In the genomic region with DNA sequence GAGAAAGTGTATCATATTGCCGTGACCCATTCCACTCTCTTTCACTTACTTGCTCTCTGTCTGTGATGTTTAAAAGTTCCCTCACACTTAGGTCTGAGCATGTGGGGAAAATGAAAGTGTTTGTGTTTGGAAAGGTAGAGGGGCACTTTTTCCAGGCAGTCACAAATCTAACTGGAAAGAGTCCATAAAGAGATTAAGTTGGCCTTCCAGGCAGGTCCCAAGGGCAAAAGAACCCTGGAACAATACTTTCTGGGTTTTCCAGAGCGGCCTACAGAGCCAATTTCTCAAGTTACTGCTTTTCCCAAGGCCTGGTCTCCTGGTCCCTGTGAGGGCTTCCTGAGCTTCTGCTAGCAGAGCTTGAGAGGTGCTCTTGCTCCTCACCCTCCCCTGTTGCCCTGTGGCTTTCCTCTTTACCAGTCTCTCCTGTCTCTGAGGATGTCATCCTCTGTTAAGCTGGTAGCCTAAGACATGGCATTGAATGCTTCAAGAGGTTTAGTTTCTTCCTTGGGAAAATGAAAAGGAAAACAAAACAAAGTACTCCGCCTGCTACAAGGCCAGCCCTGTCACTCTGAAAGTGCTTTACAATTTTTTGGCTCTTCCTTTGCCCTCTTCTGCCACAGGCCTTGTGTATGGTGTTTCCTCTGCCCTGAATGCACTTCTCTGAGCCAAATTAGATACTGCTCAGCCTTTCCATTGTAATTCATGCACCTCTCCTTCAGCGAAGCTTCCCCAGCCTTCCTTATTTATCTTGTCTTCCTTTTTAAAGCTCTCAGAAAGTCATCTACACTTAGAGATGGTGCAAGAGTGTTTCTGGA, we compare ENCODE assay signal across 10 cellular contexts. TPM values are rescaled to one million over a fixed set of nuclear protein-coding genes. Genes with fewer than 3 reads are reported as not detected.
DNase-seq lines count a peak whose midpoint lies in the region; ATAC-seq and TF ChIP-seq lines count a peak whose summit lies in the region.
"Had no signal": no experiment of that assay in that cellular context is flagged by ENCODE, and none has a peak within 500 bp of the region (broad histone marks: within the 10 kb centered on the region; RNA-seq: fewer than 3 reads in every experiment).

No MANE protein-coding gene starts in this region.

- no peak overlapping the region for H2BK12ac ChIP-seq in H9 (ENCODE audit: insufficient read length, low read depth, low read length)

- H3K36me3 ChIP-seq in A673 (ENCODE audit: insufficient read depth, low read length, poor library complexity, severe bottlenecking) (peaks cover 6% of the 10 kb centered on the region), breast epithelium (no peaks in the 10 kb centered on the region)

- no peak overlapping the region for H3K14ac ChIP-seq in H9 (ENCODE audit: insufficient read depth, low read length)

- H3K4me3 Mint-ChIP-seq in H9, result no peak overlapping the region
- H3K4me3 Mint-ChIP-seq in naive thymus-derived CD8-positive, alpha-beta T cell, result peak overlapping the region; percentile 2 to 65 (median 42)

- H3K27ac Mint-ChIP-seq in H9, result peak overlapping the region in 2 of 3 experiments; percentile 0 to 46; a peak in 3 of 7 replicates
- peak overlapping the region; percentile 14 to 95 (median 78) for H3K27ac Mint-ChIP-seq in naive thymus-derived CD8-positive, alpha-beta T cell

- no CpG with 5 or more reads among the region's 4 CpGs for WGBS in H9 (ENCODE audit: extremely low coverage, insufficient read length, low lambda C conversion rate)

- H3K27ac ChIP-seq in A673 (ENCODE audit: low read depth, low read length, poor library complexity, severe bottlenecking), result peak overlapping the region; percentile 78
- H3K27ac ChIP-seq in H9 (ENCODE audit: insufficient read length, low read depth, low read length), result no peak overlapping the region
- peak overlapping the region; percentile 72 to 74 for H3K27ac ChIP-seq in breast epithelium
- H3K27ac ChIP-seq in dorsolateral prefrontal cortex, result peak overlapping the region in 5 of 59 donors; percentile 10 to 66 (median 48)

- H2BK120ac ChIP-seq in H9 (ENCODE audit: low read depth, low read length, poor library complexity, severe bottlenecking), result no peak overlapping the region

- no peak overlapping the region for H2AK5ac ChIP-seq in H9 (ENCODE audit: insufficient read length, low read length)

- H3K4me3 ChIP-seq in A673 (ENCODE audit: low read depth, low read length, poor library complexity, severe bottlenecking) (no peak overlapping the region), breast epithelium (peak overlapping the region in 1 of 3 donors; percentile 27), dorsolateral prefrontal cortex (no peak overlapping the region)

- no peak overlapping the region for H3K9ac ChIP-seq in H9 (ENCODE audit: extremely low read depth, insufficient read length, low read length)

- peaks cover 89% of the 10 kb centered on the region for H3K4me1 ChIP-seq in A673 (ENCODE audit: insufficient read depth, low read length, poor library complexity, severe bottlenecking)
- H3K4me1 ChIP-seq in H9 (ENCODE audit: insufficient read depth, low read length), result peaks cover 4% of the 10 kb centered on the region; the same call in 1 of the 2 replicates
- peaks cover 0 to 20% of the 10 kb centered on the region in 2 donors for H3K4me1 ChIP-seq in breast epithelium

- H4K91ac ChIP-seq in H9 (ENCODE audit: insufficient read length, low read depth, low read length), result no peak overlapping the region

- peaks cover 16 to 25% of the 10 kb centered on the region in 2 experiments for H3K4me1 Mint-ChIP-seq in H9
- H3K4me1 Mint-ChIP-seq in naive thymus-derived CD8-positive, alpha-beta T cell, result peaks cover 29 to 94% (median 84%) of the 10 kb centered on the region in 4 donors

- H4K8ac ChIP-seq in H9 (replicated peaks; ENCODE audit: insufficient read length, low read depth, low read length), result no peak overlapping the region

- no peak for TF ChIP-seq CTCF in A673 (conservative IDR thresholded peaks at IDR 0.05; ENCODE audit: low read depth, low read length)
- TF ChIP-seq CTCF in H9 (conservative IDR thresholded peaks at IDR 0.05), result no peak
- TF ChIP-seq CTCF in breast epithelium (IDR thresholded peaks at IDR 0.05), result no peak
- no peak for TF ChIP-seq CTCF in dorsolateral prefrontal cortex (IDR thresholded peaks at IDR 0.05 in 54 of 56, conservative IDR thresholded peaks at IDR 0.05 in 2 of 56; ENCODE audit: low read depth in 1 of 56, partially characterized antibody in 56 of 56)

- no TSS peak for BruUV-seq in A673 (replicated peaks; lab: Mats Ljungman, UMichigan)

- H3K9me3 Mint-ChIP-seq in H9, result no peaks in the 10 kb centered on the region
- H3K9me3 Mint-ChIP-seq in naive thymus-derived CD8-positive, alpha-beta T cell, result no peaks in the 10 kb centered on the region

- no peak overlapping the region for H3K18ac ChIP-seq in H9 (ENCODE audit: insufficient read length, low read depth, low read length)

- POLR2A ChIA-PET in A673 (lab: Charles Lee; ENCODE audit: low non-redundant PET), result no interaction called here
- POLR2A ChIA-PET in naive thymus-derived CD8-positive, alpha-beta T cell (lab: Charles Lee), result interaction anchor here (0.8 to 7.8 kb wide), 2 partner anchors 20 to 49 kb away, joined by 4 to 62 read pairs; partner anchors contain the start of gene TES

- H3K56ac ChIP-seq in H9 (ENCODE audit: insufficient read length, low read depth, low read length), result no peak overlapping the region

- DNase-seq in A673 (ENCODE audit: low spot score), result no peak
- DNase-seq in H9, result no peak
- no peak for DNase-seq in breast epithelium (ENCODE audit: low spot score in 2 of 2)
- DNase-seq in naive thymus-derived CD8-positive, alpha-beta T cell, result no peak
- no peak for DNase-seq in Kasumi-1 (lab: John Stamatoyannopoulos, UW)
- DNase-seq in dorsolateral prefrontal cortex, result no peak
- DNase-seq: cerebellar nuclear complex, HCEC 1CT had no signal

- TF ChIP-seq POLR2A in breast epithelium (IDR thresholded peaks at IDR 0.05), result no peak

- peaks cover 4% of the 10 kb centered on the region for H3K79me1 ChIP-seq in H9 (ENCODE audit: insufficient read depth, low read depth, low read length, poor library complexity, severe bottlenecking)

- no peak overlapping the region for H2AFZ ChIP-seq in H9 (ENCODE audit: low read length)

- no peaks in the 10 kb centered on the region for H3K27me3 Mint-ChIP-seq in H9 (ENCODE audit: low read depth)
- no peaks in the 10 kb centered on the region for H3K27me3 Mint-ChIP-seq in naive thymus-derived CD8-positive, alpha-beta T cell

- no peak overlapping the region for H3K4me2 ChIP-seq in H9 (ENCODE audit: insufficient read depth, insufficient read length, low read length)

- no peak overlapping the region for H2BK5ac ChIP-seq in H9 (ENCODE audit: insufficient read length, low read length)

- H2BK15ac ChIP-seq in H9 (ENCODE audit: low read depth, low read length), result no peak overlapping the region

- H3K4ac ChIP-seq in H9 (ENCODE audit: low read depth, low read length), result no peak overlapping the region

- H3K23me2 ChIP-seq in H9 (ENCODE audit: insufficient read length, low read depth, low read length, poor library complexity, severe bottlenecking), result no peaks in the 10 kb centered on the region

- H3K36me3 Mint-ChIP-seq in H9 (ENCODE audit: insufficient read depth in 1 of 3, low read depth in 3 of 3), result no peaks in the 10 kb centered on the region
- H3K36me3 Mint-ChIP-seq in naive thymus-derived CD8-positive, alpha-beta T cell, result peaks cover 0 to 3% (median 0%) of the 10 kb centered on the region in 3 donors

- no peak overlapping the region for H4K5ac ChIP-seq in H9 (ENCODE audit: insufficient read length, low read depth, low read length)

- no peaks in the 10 kb centered on the region; the same call in 1 of the 2 replicates for H3K79me2 ChIP-seq in H9 (ENCODE audit: insufficient read depth, low read length)

- peak; percentile 63 to 68 for ATAC-seq in naive thymus-derived CD8-positive, alpha-beta T cell
- ATAC-seq in HG03520 (IDR thresholded peaks at IDR 0.05; ENCODE audit: unreplicated experiment) (no peak), GM18502 (IDR thresholded peaks at IDR 0.05; ENCODE audit: poor library complexity, unreplicated experiment) (no peak)

- H4K20me1 ChIP-seq in H9 (ENCODE audit: control insufficient read depth, insufficient read depth, insufficient read length), result no peaks in the 10 kb centered on the region

- H3K23ac ChIP-seq in H9 (ENCODE audit: insufficient read length, low read depth, low read length), result no peak overlapping the region

- intact Hi-C loops in A673 (cut with micrococcal nuclease; ENCODE audit: unreplicated experiment) (no loop called here), breast epithelium (cut with DNase I; ENCODE audit: low total_unique reads) (loop anchor here (10.0 kb wide), 1 partner anchor 46 kb away; no protein-coding TSS in a partner anchor), dorsolateral prefrontal cortex (cut with DNase I) (loop anchor here (5.0 to 10.0 kb wide), 2 partner anchors 56 to 58 kb away; no protein-coding TSS in a partner anchor)

- CTCF ChIA-PET in A673 (lab: Charles Lee), result interaction anchor here (1.6 kb wide), 1 partner anchor 50 kb away, joined by 8 read pairs; no protein-coding TSS in a partner anchor

- no peak overlapping the region for H3T11ph ChIP-seq in H9 (ENCODE audit: low read length)

- H3K9me3 ChIP-seq in A673 (ENCODE audit: low read depth, low read length, poor library complexity, severe bottlenecking) (no peaks in the 10 kb centered on the region), H9 (ENCODE audit: control insufficient read depth, low read depth, low read length) (no peaks in the 10 kb centered on the region), breast epithelium (no peaks in the 10 kb centered on the region)

- H3K27me3 ChIP-seq in A673 (replicated peaks; ENCODE audit: insufficient read depth, low read depth, low read length, poor library complexity) (no peaks in the 10 kb centered on the region), H9 (ENCODE audit: insufficient read depth, low read length) (no peaks in the 10 kb centered on the region), breast epithelium (no peaks in the 10 kb centered on the region), dorsolateral prefrontal cortex (no peaks in the 10 kb centered on the region)

- no peak overlapping the region for H2BK20ac ChIP-seq in H9 (ENCODE audit: low read depth, low read length, poor library complexity, severe bottlenecking)

RNA-seq across cellular contexts. Expression of gene TES, which starts 20.1 kb away (rescaled TPM):
- total RNA-seq in A673 (2021), result 115 and 121 TPM in 2 replicates
- 28.2 and 30.9 TPM in 2 replicates for total RNA-seq in H9 (2021)
- total RNA-seq in breast epithelium, result 100 to 1,000 TPM in 1 of 3 donors, 10 to 100 TPM in 2; 29.0 to 146 (median 88.5) TPM
- total RNA-seq in naive thymus-derived CD8-positive, alpha-beta T cell, result 100 to 1,000 TPM; 119 to 122 TPM
- polyA plus RNA-seq in naive thymus-derived CD8-positive, alpha-beta T cell, result 100 to 1,000 TPM; 177 to 185 (median 181) TPM
- total RNA-seq in dorsolateral prefrontal cortex, result 1 to 10 TPM in 112 of 120 experiments, under 1 TPM in 8; 0.41 to 10.0 (median 2.9) TPM

Comparison
In these comparisons a context has a peak if more than half of its experiments do, and no peak if none do; other contexts are left out.
1. H3K4me3 Mint-ChIP-seq: peak in naive thymus-derived CD8-positive, alpha-beta T cell (10 of 10); none in H9 (0 of 2).
2. ATAC-seq: peak in naive thymus-derived CD8-positive, alpha-beta T cell (2 of 2); none in HG03520 (single experiment) and GM18502 (single experiment).